ENCODE assay signal across 26 cellular contexts in the genomic region with DNA sequence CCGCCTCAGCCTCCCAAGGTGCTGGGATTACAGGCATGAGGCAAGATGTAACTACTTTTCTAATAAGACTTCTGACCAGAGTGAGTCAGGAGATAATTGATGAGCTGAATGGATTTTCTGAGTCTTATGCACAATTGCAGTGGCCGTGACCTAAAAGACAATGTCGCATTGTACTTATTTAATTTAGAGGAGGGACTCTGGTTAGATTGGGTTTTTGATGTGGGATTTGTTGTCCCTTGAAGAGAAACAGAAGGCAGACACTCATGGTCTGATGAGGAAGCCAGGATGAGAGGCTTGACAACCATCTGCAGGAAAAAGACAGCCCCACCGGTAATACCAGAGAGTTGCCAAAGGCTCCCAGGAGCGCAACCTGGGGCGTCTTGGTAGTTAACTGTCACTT.
"Had no signal": no experiment of that assay in that cellular context is flagged by ENCODE, and none has a peak within 500 bp of the region (broad histone marks: within the 10 kb centered on the region; RNA-seq: fewer than 3 reads in every experiment).

No MANE protein-coding gene starts in this region.

- H3K4me1 ChIP-seq: colonic mucosa, gastrocnemius medialis, heart left ventricle, left ventricle myocardium inferior, lower lobe of right lung, psoas muscle, spleen, testis, tibial artery had no signal

- DNase-seq: colonic mucosa; effector CD8-positive, alpha-beta T cell; endodermal cell; foreskin fibroblast; gastrocnemius medialis; heart left ventricle; kidney glomerular epithelial cell; left colon; left ventricle myocardium inferior; lower lobe of right lung; naive thymus-derived CD8-positive, alpha-beta T cell; nephron progenitor cell; nucleus accumbens; psoas muscle; right cardiac atrium; spleen; stimulated activated CD4-positive, alpha-beta T cell treated with anti-CD3 and anti-CD28 coated beads, Interleukin-4, amount 100 ng/mL, for 4 hours; stimulated activated naive CD8-positive, alpha-beta T cell treated with anti-CD3 and anti-CD28 coated beads, Interleukin-15, Interleukin-2, amounts not matched to agents 100 U/mL and 50 U/mL, for 24 hours; substantia nigra; testis; tibial artery had no signal

- H2AFZ ChIP-seq: hepatocyte had no signal

- H3K79me2 ChIP-seq: hepatocyte had no signal

- ATAC-seq: esophagus mucosa; gastrocnemius medialis; heart left ventricle; left colon; lower lobe of right lung; naive thymus-derived CD8-positive, alpha-beta T cell; psoas muscle; right cardiac atrium; stimulated activated memory B cell treated with anti-CD40 and anti-IgM and Interleukin-4, amounts not matched to agents 10 μg/mL and 1 μg/mL and 100 μg/mL, for 72 hours; stimulated activated naive CD8-positive, alpha-beta T cell treated with anti-CD3 and anti-CD28 coated beads, Interleukin-15, Interleukin-2, amounts not matched to agents 100 U/mL and 50 U/mL, for 24 hours had no signal

- H3K4me2 ChIP-seq: hepatocyte had no signal

- H3K27me3 ChIP-seq: colonic mucosa, gastrocnemius medialis, hepatocyte, spleen, testis, tibial artery had no signal

- H3K9me3 ChIP-seq: colonic mucosa, gastrocnemius medialis, heart left ventricle, left ventricle myocardium inferior, lower lobe of right lung, psoas muscle, spleen, testis, tibial artery had no signal

- H3K36me3 ChIP-seq: colonic mucosa, gastrocnemius medialis, heart left ventricle, lower lobe of right lung had no signal

- H3K4me3 ChIP-seq: colonic mucosa, gastrocnemius medialis, heart left ventricle, hepatocyte, left ventricle myocardium inferior, lower lobe of right lung, psoas muscle, skin epidermis, spleen, testis, tibial artery had no signal

- H3K27ac ChIP-seq: colonic mucosa, epithelial cell of prostate, gastrocnemius medialis, heart left ventricle, hepatocyte, left ventricle myocardium inferior, lower lobe of right lung, psoas muscle, skin epidermis, spleen, testis, tibial artery had no signal
